ENCODE assay signal across 20 cellular contexts in the genomic region with DNA sequence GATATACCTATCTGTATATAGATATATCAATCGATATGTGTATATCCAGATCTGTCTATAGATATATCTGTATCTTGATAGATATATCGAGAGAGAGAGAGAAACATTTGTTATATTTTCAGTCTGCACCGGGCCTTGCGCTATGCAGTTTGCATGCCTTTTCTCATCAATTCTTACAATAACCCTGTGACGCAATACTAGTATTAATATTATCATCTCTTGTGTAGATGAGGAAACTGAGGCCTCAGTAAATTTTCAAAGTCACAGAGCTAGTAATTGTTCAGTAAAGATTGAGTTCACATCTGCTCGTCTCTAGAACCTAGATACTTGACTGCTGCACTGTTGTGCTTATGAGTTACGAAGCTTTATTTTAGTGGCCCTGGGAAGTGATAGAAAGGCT.
DNase-seq lines count a peak whose midpoint lies in the region; ATAC-seq, FAIRE-seq and TF ChIP-seq lines count a peak whose summit lies in the region.
"Had no signal": no experiment of that assay in that cellular context is flagged by ENCODE, and none has a peak within 500 bp of the region (broad histone marks: within the 10 kb centered on the region; RNA-seq: fewer than 3 reads in every experiment).

No MANE protein-coding gene starts in this region.

- H3K9me3 ChIP-seq in SK-N-SH, result no peaks in the 10 kb centered on the region
- no peaks in the 10 kb centered on the region for H3K9me3 ChIP-seq in HepG2 (ENCODE audit: low read length)
- no peaks in the 10 kb centered on the region for H3K9me3 ChIP-seq in right lobe of liver
- H3K9me3 ChIP-seq: A549, Caco-2 had no signal

- H2AFZ ChIP-seq in SK-N-SH (ENCODE audit: low read depth) (no peak overlapping the region), HepG2 (ENCODE audit: low read length) (no peak overlapping the region)

- no peak overlapping the region for H3K9ac ChIP-seq in SK-N-SH
- H3K9ac ChIP-seq in HepG2 (ENCODE audit: insufficient read depth, low read depth, low read length), result no peak overlapping the region
- H3K9ac ChIP-seq: BLaER1 treated with 17β-estradiol and CSF1 and Interleukin-3, amounts not matched to agents 10 nM and 100 nM had no signal

- no peaks in the 10 kb centered on the region for H4K20me1 ChIP-seq in SK-N-SH (ENCODE audit: insufficient read depth)
- H4K20me1 ChIP-seq in HepG2 (ENCODE audit: insufficient read depth, low read length), result no peaks in the 10 kb centered on the region

- intact Hi-C loops in HepG2 (cut with micrococcal nuclease; ENCODE audit: unreplicated experiment) (no loop called here), right lobe of liver (cut with DNase I) (no loop called here)

- in situ Hi-C loops in HepG2 (cut with HindIII; ENCODE audit: extremely low pct_ligation_motif_present, low pct_unique_long_range_greater_than_20kb), result no loop called here

- H3K36me3 ChIP-seq in SK-N-SH (replicated peaks in 1 of 2; ENCODE audit: control insufficient read depth in 1 of 2, insufficient read depth in 2 of 2, low read length in 1 of 2), result peaks cover 14 to 54% of the 10 kb centered on the region in 2 experiments
- no peaks in the 10 kb centered on the region; a peak in 1 of 5 replicates for H3K36me3 ChIP-seq in HepG2 (replicated peaks in 1 of 2; ENCODE audit: control insufficient read depth in 1 of 2, insufficient read depth in 2 of 2, low read length in 2 of 2)
- H3K36me3 ChIP-seq in right lobe of liver, result peaks cover 0 to 4% (median 0%) of the 10 kb centered on the region in 4 donors

- TF ChIP-seq EP300 in SK-N-SH (IDR thresholded peaks at IDR 0.05; ENCODE audit: borderline replicate concordance in 1 of 2, low read depth in 1 of 2, low read length in 1 of 2) (no peak), HepG2 (IDR thresholded peaks at IDR 0.05; ENCODE audit: low read depth in 2 of 2, low read length in 2 of 2) (no peak), HepG2 (CRISPR knock-in tag; IDR thresholded peaks at IDR 0.05; ENCODE audit: borderline replicate concordance) (no peak)

- FAIRE-seq in HepG2 (lab: Jason Lieb, UNC), result no peak
- FAIRE-seq: A549, D721Med, G401.6, GM12891, GM19239 had no signal

- TF ChIP-seq POLR2A in HepG2 (IDR thresholded peaks at IDR 0.05; ENCODE audit: insufficient read depth in 1 of 2, low read depth in 2 of 2, low read length in 2 of 2) (no peak), right lobe of liver (IDR thresholded peaks at IDR 0.05) (no peak)

- CTCF ChIA-PET in SK-N-SH (lab: Yijun Ruan, JAX) (no interaction called here), HepG2 (lab: Yijun Ruan, JAX; ENCODE audit: low intra/inter-chr PET ratio, low total read pairs) (no interaction called here)

- peaks cover 15% of the 10 kb centered on the region for H3F3A ChIP-seq in SK-N-SH (replicated peaks; ENCODE audit: insufficient read depth)

- no peak overlapping the region for H3K27ac ChIP-seq in SK-N-SH (ENCODE audit: low read depth in 2 of 2, low read length in 1 of 2)
- no peak overlapping the region for H3K27ac ChIP-seq in HepG2 (ENCODE audit: extremely low read length, insufficient read depth, low read length)
- no peak overlapping the region for H3K27ac ChIP-seq in right lobe of liver
- H3K27ac ChIP-seq: 22Rv1; A549; BLaER1 treated with 17β-estradiol and CSF1 and Interleukin-3, amounts not matched to agents 10 nM and 100 nM; C4-2B had no signal

- POLR2A ChIA-PET in SK-N-SH (lab: Yijun Ruan, JAX), result no interaction called here
- POLR2A ChIA-PET in HepG2 (lab: Yijun Ruan, JAX), result no interaction called here

- no peak for TF ChIP-seq RAD21 in SK-N-SH (IDR thresholded peaks at IDR 0.05; ENCODE audit: low read length)
- TF ChIP-seq RAD21 in HepG2 (CRISPR knock-in tag; IDR thresholded peaks at IDR 0.05), result no peak

- H3K27me3 ChIP-seq in SK-N-SH (ENCODE audit: insufficient read depth), result no peaks in the 10 kb centered on the region
- no peaks in the 10 kb centered on the region for H3K27me3 ChIP-seq in HepG2 (ENCODE audit: control insufficient read depth in 1 of 2, insufficient read depth in 2 of 2, low read length in 2 of 2)
- H3K27me3 ChIP-seq in right lobe of liver, result no peaks in the 10 kb centered on the region
- H3K27me3 ChIP-seq: BLaER1 treated with 17β-estradiol and CSF1 and Interleukin-3, amounts not matched to agents 10 nM and 100 nM had no signal

- 0 out of 4 replicates have a peak, but pooled peaks cover 0 to 8% of the 10 kb centered on the region in 2 experiments for H3K4me1 ChIP-seq in SK-N-SH (ENCODE audit: control insufficient read depth in 1 of 2, insufficient read depth in 2 of 2, low read depth in 1 of 2, low read length in 1 of 2)
- no peaks in the 10 kb centered on the region for H3K4me1 ChIP-seq in HepG2 (ENCODE audit: insufficient read depth, low read length)
- H3K4me1 ChIP-seq in right lobe of liver, result no peaks in the 10 kb centered on the region
- H3K4me1 ChIP-seq: A549; BLaER1 treated with 17β-estradiol and CSF1 and Interleukin-3, amounts not matched to agents 10 nM and 100 nM; Caco-2 had no signal

- no peak overlapping the region for H3K4me2 ChIP-seq in SK-N-SH
- no peak overlapping the region for H3K4me2 ChIP-seq in HepG2 (ENCODE audit: low read depth, low read length)
- H3K4me2 ChIP-seq: A549; BLaER1 treated with 17β-estradiol and CSF1 and Interleukin-3, amounts not matched to agents 10 nM and 100 nM had no signal

- H3K79me2 ChIP-seq in SK-N-SH (ENCODE audit: insufficient read depth) (peaks cover 5% of the 10 kb centered on the region), HepG2 (ENCODE audit: insufficient read depth, low read length) (no peaks in the 10 kb centered on the region)

- WGBS in SK-N-SH (ENCODE audit: low lambda C conversion rate), result 98% methylated on average over 7 of the region's 7 CpGs
- WGBS in HepG2 (ENCODE audit: low lambda C conversion rate), result 97% methylated on average over 7 of the region's 7 CpGs
- WGBS in right lobe of liver (ENCODE audit: insufficient coverage, low coverage, low lambda C conversion rate, missing lambda C conversion rate), result 98% methylated on average over 6 of the region's 7 CpGs

- BruUV-seq in HepG2 (replicated peaks; lab: Mats Ljungman, UMichigan), result no TSS peak

- H3K4me3 ChIP-seq in SK-N-SH (ENCODE audit: low read depth in 2 of 2, low read length in 1 of 2), result no peak overlapping the region
- H3K4me3 ChIP-seq in HepG2 (replicated peaks in 1 of 3; ENCODE audit: insufficient read depth in 1 of 3, low read depth in 2 of 3, low read length in 3 of 3), result no peak overlapping the region
- no peak overlapping the region for H3K4me3 ChIP-seq in right lobe of liver
- H3K4me3 ChIP-seq: A549; BLaER1 treated with 17β-estradiol and CSF1 and Interleukin-3, amounts not matched to agents 10 nM and 100 nM had no signal

- no peaks in the 10 kb centered on the region for H3K9me2 ChIP-seq in SK-N-SH

- DNase-seq in SK-N-SH (no peak), HepG2 (ENCODE audit: low spot score) (no peak), right lobe of liver (no peak), medulla oblongata (ENCODE audit: extremely low spot score) (no peak)
- DNase-seq: AML-193; Caco-2; Calu3; CD4-positive, alpha-beta T cell; CD8-positive, alpha-beta T cell; DMS79 treated with DMSO at 0.1 percent for 48 hours; GF-D8 had no signal

- ATAC-seq in SK-N-SH treated with all-trans-retinoic acid at 6 μM for 48 hours (no peak), HepG2 (no peak), right lobe of liver (no peak)
- ATAC-seq: A549; CD8-positive, alpha-beta T cell had no signal

- TF ChIP-seq CTCF in SK-N-SH (IDR thresholded peaks at IDR 0.05), result no peak
- TF ChIP-seq CTCF in HepG2 (CRISPR knock-in tag; IDR thresholded peaks at IDR 0.05), result no peak
- no peak for TF ChIP-seq CTCF in right lobe of liver (IDR thresholded peaks at IDR 0.05)

TF ChIP-seq in SK-N-SH, 30 proteins besides CTCF, POLR2A, EP300 and RAD21 (continues in another document):
- TF ChIP-seq NRF1 (IDR thresholded peaks at IDR 0.05; ENCODE audit: low read depth, low read length), result 0 out of 2 replicates have a peak, but pooled peaks have one; percentile 5
- TF ChIP-seq, protein P1, sequence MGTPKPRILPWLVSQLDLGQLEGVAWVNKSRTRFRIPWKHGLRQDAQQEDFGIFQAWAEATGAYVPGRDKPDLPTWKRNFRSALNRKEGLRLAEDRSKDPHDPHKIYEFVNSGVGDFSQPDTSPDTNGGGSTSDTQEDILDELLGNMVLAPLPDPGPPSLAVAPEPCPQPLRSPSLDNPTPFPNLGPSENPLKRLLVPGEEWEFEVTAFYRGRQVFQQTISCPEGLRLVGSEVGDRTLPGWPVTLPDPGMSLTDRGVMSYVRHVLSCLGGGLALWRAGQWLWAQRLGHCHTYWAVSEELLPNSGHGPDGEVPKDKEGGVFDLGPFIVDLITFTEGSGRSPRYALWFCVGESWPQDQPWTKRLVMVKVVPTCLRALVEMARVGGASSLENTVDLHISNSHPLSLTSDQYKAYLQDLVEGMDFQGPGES (IDR thresholded peaks at IDR 0.05; ENCODE audit: low read depth, low read length), result no peak
- no peak for TF ChIP-seq SIN3A (IDR thresholded peaks at IDR 0.05; ENCODE audit: borderline replicate concordance, low read depth, low read length)

TF ChIP-seq in SK-N-SH treated with all-trans-retinoic acid at 6 μM for 48 hours, 23 proteins besides CTCF, POLR2A, EP300 and RAD21 (continues in another document):
- TF ChIP-seq SNAI2 (CRISPR knock-in tag; IDR thresholded peaks at IDR 0.05), result no peak

TF ChIP-seq in HepG2, 621 proteins besides CTCF, POLR2A, EP300 and RAD21 (continues in another document):
- TF ChIP-seq, protein P2, sequence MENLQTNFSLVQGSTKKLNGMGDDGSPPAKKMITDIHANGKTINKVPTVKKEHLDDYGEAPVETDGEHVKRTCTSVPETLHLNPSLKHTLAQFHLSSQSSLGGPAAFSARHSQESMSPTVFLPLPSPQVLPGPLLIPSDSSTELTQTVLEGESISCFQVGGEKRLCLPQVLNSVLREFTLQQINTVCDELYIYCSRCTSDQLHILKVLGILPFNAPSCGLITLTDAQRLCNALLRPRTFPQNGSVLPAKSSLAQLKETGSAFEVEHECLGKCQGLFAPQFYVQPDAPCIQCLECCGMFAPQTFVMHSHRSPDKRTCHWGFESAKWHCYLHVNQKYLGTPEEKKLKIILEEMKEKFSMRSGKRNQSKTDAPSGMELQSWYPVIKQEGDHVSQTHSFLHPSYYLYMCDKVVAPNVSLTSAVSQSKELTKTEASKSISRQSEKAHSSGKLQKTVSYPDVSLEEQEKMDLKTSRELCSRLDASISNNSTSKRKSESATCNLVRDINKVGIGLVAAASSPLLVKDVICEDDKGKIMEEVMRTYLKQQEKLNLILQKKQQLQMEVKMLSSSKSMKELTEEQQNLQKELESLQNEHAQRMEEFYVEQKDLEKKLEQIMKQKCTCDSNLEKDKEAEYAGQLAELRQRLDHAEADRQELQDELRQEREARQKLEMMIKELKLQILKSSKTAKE (CRISPR knock-in tag; IDR thresholded peaks at IDR 0.05; ENCODE audit: borderline replicate concordance), result no peak
- no peak for TF ChIP-seq NFE2L1 (CRISPR knock-in tag; IDR thresholded peaks at IDR 0.05; ENCODE audit: borderline replicate concordance)
- TF ChIP-seq CEBPB (IDR thresholded peaks at IDR 0.05; ENCODE audit: borderline replicate concordance, low read depth, low read length), result peak; percentile 62; the same call in 1 of the 2 replicates
